9 cellular contexts compared by ENCODE assay signal in genomic region chr6:20706293-20707165, GRCh38.
A peak's percentile ranks its signal among the peaks of the same experiment; 100 is the strongest.
DNase-seq lines count a peak whose midpoint lies in the region; ATAC-seq and TF ChIP-seq lines count a peak whose summit lies in the region.
"Had no signal": no experiment of that assay in that cellular context is flagged by ENCODE, and none has a peak within 500 bp of the region (broad histone marks: within the 10 kb centered on the region; RNA-seq: fewer than 3 reads in every experiment).

No MANE protein-coding gene starts in this region.

- H3K4me1 ChIP-seq in RWPE2 (ENCODE audit: insufficient read depth, poor library complexity, severe bottlenecking) (peaks cover 16% of the 10 kb centered on the region), tibial nerve (peaks cover 0 to 5% (median 0%) of the 10 kb centered on the region in 4 donors)

- no peak for TF ChIP-seq EP300 in tibial nerve (IDR thresholded peaks at IDR 0.05)

- TF ChIP-seq POLR2A in tibial nerve (IDR thresholded peaks at IDR 0.05): no peak

- H3K4me3 ChIP-seq in RWPE2 (ENCODE audit: severe bottlenecking): no peak overlapping the region
- H3K4me3 ChIP-seq in tibial nerve: no peak overlapping the region
- H3K4me3 ChIP-seq: heart right ventricle had no signal

- ATAC-seq in GM19463 (IDR thresholded peaks at IDR 0.05; ENCODE audit: unreplicated experiment): peak; percentile 30
- peak; percentile 85 for ATAC-seq in RWPE2 (ENCODE audit: low read depth)
- peak; percentile 45 to 61 for ATAC-seq in natural killer cell treated with Interleukin-12 subunit alpha and Interleukin-12 subunit beta and Interleukin-15 and Interleukin-18, amount 100 ng/mL, for 72 hours
- no peak for ATAC-seq in HG03135 (IDR thresholded peaks at IDR 0.05; ENCODE audit: unreplicated experiment)
- ATAC-seq: heart right ventricle had no signal

- TF ChIP-seq CTCF in RWPE2 (IDR thresholded peaks at IDR 0.05; ENCODE audit: poor library complexity, severe bottlenecking) (no peak), tibial nerve (IDR thresholded peaks at IDR 0.05) (no peak)

- peaks cover 39 to 63% of the 10 kb centered on the region in 2 donors for H3K4me1 Mint-ChIP-seq in natural killer cell treated with Interleukin-12 subunit alpha and Interleukin-12 subunit beta and Interleukin-15 and Interleukin-18, amount 100 ng/mL, for 72 hours (ENCODE audit: low read depth in 2 of 2)

- H3K4me3 Mint-ChIP-seq in natural killer cell treated with Interleukin-12 subunit alpha and Interleukin-12 subunit beta and Interleukin-15 and Interleukin-18, amount 100 ng/mL, for 72 hours: no peak overlapping the region

- H3K36me3 ChIP-seq in RWPE2 (ENCODE audit: low read depth) (no peaks in the 10 kb centered on the region), tibial nerve (no peaks in the 10 kb centered on the region)
- H3K36me3 ChIP-seq: heart right ventricle had no signal

- H3K27me3 Mint-ChIP-seq in natural killer cell treated with Interleukin-12 subunit alpha and Interleukin-12 subunit beta and Interleukin-15 and Interleukin-18, amount 100 ng/mL, for 72 hours: no peaks in the 10 kb centered on the region

- WGBS in tibial nerve, 2 donors: 81 to 84% methylated on average over 2 of the region's 2 CpGs

- H3K36me3 Mint-ChIP-seq in natural killer cell treated with Interleukin-12 subunit alpha and Interleukin-12 subunit beta and Interleukin-15 and Interleukin-18, amount 100 ng/mL, for 72 hours: no peaks in the 10 kb centered on the region

- H3K27me3 ChIP-seq in RWPE2 (ENCODE audit: insufficient read depth, poor library complexity, severe bottlenecking) (no peaks in the 10 kb centered on the region), tibial nerve (no peaks in the 10 kb centered on the region)
- H3K27me3 ChIP-seq: heart right ventricle had no signal

- no peaks in the 10 kb centered on the region for H3K9me3 Mint-ChIP-seq in natural killer cell treated with Interleukin-12 subunit alpha and Interleukin-12 subunit beta and Interleukin-15 and Interleukin-18, amount 100 ng/mL, for 72 hours

- DNase-seq in NCI-H1417 (lab: John Stamatoyannopoulos, UW) (peak; percentile 70 to 95 (median 74)), RWPE2 (ENCODE audit: low spot score) (no peak), retina (no peak), putamen (ENCODE audit: low spot score) (no peak), tibial nerve (ENCODE audit: low spot score in 2 of 2) (no peak)
- no peak for DNase-seq in natural killer cell treated with Interleukin-12 subunit alpha and Interleukin-12 subunit beta and Interleukin-15 and Interleukin-18, amount 100 ng/mL, for 72 hours (ENCODE audit: low spot score)
- DNase-seq: heart right ventricle had no signal

- H3K27ac ChIP-seq in RWPE2 (ENCODE audit: poor library complexity, severe bottlenecking) (no peak overlapping the region), tibial nerve (no peak overlapping the region)
- H3K27ac ChIP-seq: heart right ventricle had no signal

- H3K27ac Mint-ChIP-seq in natural killer cell treated with Interleukin-12 subunit alpha and Interleukin-12 subunit beta and Interleukin-15 and Interleukin-18, amount 100 ng/mL, for 72 hours: no peak overlapping the region

- no peaks in the 10 kb centered on the region for H3K9me3 ChIP-seq in RWPE2 (ENCODE audit: severe bottlenecking)
- H3K9me3 ChIP-seq in tibial nerve: no peaks in the 10 kb centered on the region
- H3K9me3 ChIP-seq: heart right ventricle had no signal

Comparison
In these comparisons a context has a peak if more than half of its experiments do, and no peak if none do; other contexts are left out.
1. DNase-seq: peak in NCI-H1417 (3 of 3); none in RWPE2 (single experiment), natural killer cell treated with Interleukin-12 subunit alpha and Interleukin-12 subunit beta and Interleukin-15 and Interleukin-18, amount 100 ng/mL, for 72 hours (single experiment), retina (single experiment), putamen (single experiment) and tibial nerve (0 of 2).